In the genomic region with DNA sequence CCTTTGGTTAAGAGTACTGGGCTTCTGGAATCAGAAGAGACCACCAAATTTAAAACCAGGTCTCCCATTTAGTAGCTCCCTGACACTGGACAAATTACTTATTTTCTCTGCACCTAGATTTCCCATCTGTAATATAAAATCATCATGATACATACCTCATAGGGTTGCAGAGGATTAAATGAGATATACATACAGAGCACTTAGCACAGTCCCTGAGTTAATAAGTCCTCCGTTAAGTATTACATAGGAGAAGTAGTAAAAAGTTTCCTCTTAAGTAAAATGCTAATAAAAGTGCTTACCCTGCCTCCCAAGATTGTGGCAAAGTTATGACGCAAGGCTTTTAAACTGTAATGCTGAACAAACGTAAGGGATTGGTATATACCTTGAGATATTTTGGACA, we compare ENCODE assay signal across 7 cellular contexts. TPM values are rescaled to one million over a fixed set of nuclear protein-coding genes. Genes with fewer than 3 reads are reported as not detected.
DNase-seq lines count a peak whose midpoint lies in the region; ATAC-seq and TF ChIP-seq lines count a peak whose summit lies in the region.

No MANE protein-coding gene starts in this region.

- peak overlapping the region; percentile 81 to 99 (median 98) for H3K27ac Mint-ChIP-seq in IgD-negative memory B cell
- H3K27ac Mint-ChIP-seq in natural killer cell treated with Interleukin-12 subunit alpha and Interleukin-12 subunit beta and Interleukin-15 and Interleukin-18, amount 100 ng/mL, for 72 hours, result peak overlapping the region; percentile 94

- peak overlapping the region; percentile 85 to 99 (median 97) for H3K4me3 Mint-ChIP-seq in IgD-negative memory B cell
- H3K4me3 Mint-ChIP-seq in natural killer cell treated with Interleukin-12 subunit alpha and Interleukin-12 subunit beta and Interleukin-15 and Interleukin-18, amount 100 ng/mL, for 72 hours, result peak overlapping the region; percentile 94

- ATAC-seq in GM19395 (IDR thresholded peaks at IDR 0.05; ENCODE audit: unreplicated experiment), result peak; percentile 16
- ATAC-seq in natural killer cell treated with Interleukin-12 subunit alpha and Interleukin-12 subunit beta and Interleukin-15 and Interleukin-18, amount 100 ng/mL, for 72 hours, result no peak
- ATAC-seq in GM21737 (IDR thresholded peaks at IDR 0.05; ENCODE audit: unreplicated experiment), result no peak

- H3K4me3 ChIP-seq in coronary artery, result peak overlapping the region; percentile 82

- H3K4me1 Mint-ChIP-seq in IgD-negative memory B cell, result peaks cover 4 to 11% (median 9%) of the 10 kb centered on the region in 3 donors
- H3K4me1 Mint-ChIP-seq in natural killer cell treated with Interleukin-12 subunit alpha and Interleukin-12 subunit beta and Interleukin-15 and Interleukin-18, amount 100 ng/mL, for 72 hours (ENCODE audit: low read depth in 2 of 2), result peaks cover 7 to 13% of the 10 kb centered on the region in 2 donors

- no peaks in the 10 kb centered on the region for H3K36me3 Mint-ChIP-seq in IgD-negative memory B cell
- no peaks in the 10 kb centered on the region for H3K36me3 Mint-ChIP-seq in natural killer cell treated with Interleukin-12 subunit alpha and Interleukin-12 subunit beta and Interleukin-15 and Interleukin-18, amount 100 ng/mL, for 72 hours

- H3K27me3 Mint-ChIP-seq in IgD-negative memory B cell, result no peaks in the 10 kb centered on the region
- H3K27me3 Mint-ChIP-seq in natural killer cell treated with Interleukin-12 subunit alpha and Interleukin-12 subunit beta and Interleukin-15 and Interleukin-18, amount 100 ng/mL, for 72 hours, result peaks cover 0 to 2% of the 10 kb centered on the region in 2 donors

- DNase-seq in coronary artery (ENCODE audit: low spot score) (no peak), NCI-H128 (lab: John Stamatoyannopoulos, UW; ENCODE audit: unreplicated experiment) (no peak), OCI-M2 (lab: John Stamatoyannopoulos, UW; ENCODE audit: unreplicated experiment) (no peak)
- no peak for DNase-seq in natural killer cell treated with Interleukin-12 subunit alpha and Interleukin-12 subunit beta and Interleukin-15 and Interleukin-18, amount 100 ng/mL, for 72 hours (ENCODE audit: low spot score)

- no peak for TF ChIP-seq CTCF in coronary artery (IDR thresholded peaks at IDR 0.05)

- peaks cover 0 to 3% (median 0%) of the 10 kb centered on the region in 3 donors for H3K9me3 Mint-ChIP-seq in IgD-negative memory B cell
- no peaks in the 10 kb centered on the region for H3K9me3 Mint-ChIP-seq in natural killer cell treated with Interleukin-12 subunit alpha and Interleukin-12 subunit beta and Interleukin-15 and Interleukin-18, amount 100 ng/mL, for 72 hours

- peak overlapping the region; percentile 86 to 90 for H3K27ac ChIP-seq in coronary artery

RNA-seq across cellular contexts. Expression of gene CHIC1, which starts 0.5 kb away (rescaled TPM):
- polyA plus RNA-seq in IgD-negative memory B cell, result 3.4 TPM
- total RNA-seq in natural killer cell treated with Interleukin-12 subunit alpha and Interleukin-12 subunit beta and Interleukin-15 and Interleukin-18, amount 100 ng/mL, for 72 hours, result 1 to 10 TPM; 4.4 to 7.4 TPM
